ENCODE assay signal across 8 cellular contexts in genomic region chr9:125700791-125701190, GRCh38. TPM values are rescaled to one million over a fixed set of nuclear protein-coding genes. Genes with fewer than 3 reads are reported as not detected.
DNase-seq lines count a peak whose midpoint lies in the region; ATAC-seq and TF ChIP-seq lines count a peak whose summit lies in the region.

No MANE protein-coding gene starts in this region.

- TF ChIP-seq CTCF in tibial artery (IDR thresholded peaks at IDR 0.05): no peak

- H3K27ac ChIP-seq in tibial artery: no peak overlapping the region

- ATAC-seq in GM18868 (IDR thresholded peaks at IDR 0.05; ENCODE audit: unreplicated experiment) (peak; percentile 95), HG02571 (IDR thresholded peaks at IDR 0.05; ENCODE audit: unreplicated experiment) (peak; percentile 80)

- H3K9me3 ChIP-seq in tibial artery: no peaks in the 10 kb centered on the region

- H3K4me1 ChIP-seq in tibial artery: peaks cover 0 to 8% (median 4%) of the 10 kb centered on the region in 4 donors

- intact Hi-C loops in tibial artery (cut with DNase I; ENCODE audit: low total_unique reads): no loop called here

- DNase-seq in NCI-H69 (lab: John Stamatoyannopoulos, UW) (peak; percentile 21), myocyte (ENCODE audit: low read depth) (peak; percentile 28), tibial artery (no peak), activated gamma-delta T cell treated with Interleukin-2 at 50 U/mL for 16 hours (no peak), NAMALWA (ENCODE audit: low spot score) (no peak), Kasumi-1 (lab: John Stamatoyannopoulos, UW) (no peak)

- no peaks in the 10 kb centered on the region for H3K36me3 ChIP-seq in tibial artery

- H3K27me3 ChIP-seq in tibial artery: no peaks in the 10 kb centered on the region

- H3K4me3 ChIP-seq in tibial artery: no peak overlapping the region

RNA-seq across cellular contexts. Expression of gene MAPKAP1, which starts 6.2 kb away (rescaled TPM):
- 109 and 116 TPM in 2 replicates for total RNA-seq in myocyte
- polyA plus RNA-seq in myocyte (2012): 98.3 TPM

RNA-seq across cellular contexts. Expression of gene PBX3, which starts 46.4 kb away (rescaled TPM):
- 13.1 and 25.0 TPM in 2 replicates for total RNA-seq in myocyte
- polyA plus RNA-seq in myocyte (2012): 15.0 TPM

Comparison
In these comparisons a context has a peak if more than half of its experiments do, and no peak if none do; other contexts are left out.
1. DNase-seq: peak in NCI-H69 (single experiment) and myocyte (single experiment); none in tibial artery (0 of 2), activated gamma-delta T cell treated with Interleukin-2 at 50 U/mL for 16 hours (single experiment), NAMALWA (single experiment) and Kasumi-1 (0 of 2).